8 cellular contexts compared by ENCODE assay signal in the genomic region with DNA sequence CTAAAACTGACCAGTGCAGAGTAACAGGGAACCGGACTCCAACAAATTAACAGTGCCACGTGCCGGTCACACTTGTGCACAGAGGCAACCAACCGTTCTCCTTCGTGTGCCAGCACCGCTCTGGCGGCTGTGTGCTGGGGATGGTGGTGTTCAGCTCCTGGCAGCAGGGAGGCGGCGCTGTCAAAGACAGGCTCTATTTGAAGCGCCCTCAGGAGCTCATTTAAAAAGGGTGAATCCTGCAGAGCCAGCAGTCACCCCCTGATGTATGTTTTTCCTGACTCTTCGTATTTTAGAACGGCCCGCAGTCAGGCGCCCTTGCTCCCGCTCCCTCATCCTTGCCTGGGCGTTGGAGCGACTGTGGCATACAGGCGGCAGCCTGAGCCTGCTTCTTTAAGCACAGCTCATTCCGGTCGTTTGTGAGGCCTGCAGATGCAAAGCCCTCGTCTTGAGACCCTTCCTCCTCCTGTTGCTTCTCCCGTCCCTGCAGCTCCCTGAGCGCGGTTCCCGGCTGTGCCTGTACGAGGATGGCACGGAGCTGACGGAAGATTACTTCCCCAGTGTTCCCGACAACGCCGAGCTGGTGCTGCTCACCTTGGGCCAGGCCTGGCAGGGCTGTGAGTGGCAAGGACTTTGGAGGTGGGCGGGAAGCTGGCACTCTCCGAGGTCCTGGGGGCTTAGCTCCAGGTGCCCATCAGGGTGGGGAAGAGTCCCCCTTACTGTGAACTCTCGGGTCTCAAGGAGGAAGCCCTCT. TPM values are rescaled to one million over a fixed set of nuclear protein-coding genes. Genes with fewer than 3 reads are reported as not detected.
A peak's percentile ranks its signal among the peaks of the same experiment; 100 is the strongest.
DNase-seq lines count a peak whose midpoint lies in the region; ATAC-seq and TF ChIP-seq lines count a peak whose summit lies in the region.

No MANE protein-coding gene starts in this region.

- H3K27ac ChIP-seq in BLaER1 (peak overlapping the region; percentile 83), HCT116 (ENCODE audit: low read depth, low read length) (no peak overlapping the region), neural progenitor cell (no peak overlapping the region), gastroesophageal sphincter (peak overlapping the region in 2 of 4 donors; percentile 83 to 85)

- H4K20me1 ChIP-seq in BLaER1 (peaks cover 60% of the 10 kb centered on the region), HCT116 (ENCODE audit: insufficient read depth) (no peaks in the 10 kb centered on the region), neural progenitor cell (ENCODE audit: low read depth) (peaks cover 17% of the 10 kb centered on the region)

- H3K4me3 Mint-ChIP-seq in neural progenitor cell: peak overlapping the region; percentile 96

- intact Hi-C loops in HCT116 (cut with micrococcal nuclease): loop anchor here (5.0 kb wide), 1 partner anchor 406 kb away; the partner anchor contains the start of gene ARHGEF16

- CTCF ChIA-PET in HCT116 (lab: Charles Lee): interaction anchor here (1.3 to 2.5 kb wide), 2 partner anchors 41 to 49 kb away, joined by 3 to 12 read pairs; partner anchors contain the start of gene C1orf174

- 41 to 58% methylated on average over 2 to 12 of the region's 34 CpGs for WGBS in gastroesophageal sphincter (ENCODE audit: low coverage in 1 of 2), 2 donors

- H3K79me2 ChIP-seq in HCT116 (ENCODE audit: insufficient read depth, low read length) (peaks cover 17% of the 10 kb centered on the region), neural progenitor cell (ENCODE audit: low read depth) (peaks cover 25% of the 10 kb centered on the region)

- H3K36me3 ChIP-seq in BLaER1 (peaks cover 16% of the 10 kb centered on the region), HCT116 (ENCODE audit: control insufficient read depth in 1 of 2, insufficient read depth in 2 of 2, low read length in 2 of 2) (no peaks in the 10 kb centered on the region; a peak in 1 of 4 replicates), neural progenitor cell (no peaks in the 10 kb centered on the region), gastroesophageal sphincter (peaks cover 0 to 15% of the 10 kb centered on the region in 2 donors)

- POLR2A ChIA-PET in HCT116 (lab: Charles Lee): interaction anchor here (1.5 kb wide), 1 partner anchor 42 kb away, joined by 4 read pairs; the partner anchor contains the start of gene C1orf174

- H3K27ac Mint-ChIP-seq in neural progenitor cell: no peak overlapping the region

- H3F3A ChIP-seq in neural progenitor cell (ENCODE audit: low read depth): peaks cover 7% of the 10 kb centered on the region

- no TSS peak for BruUV-seq in HCT116 (replicated peaks; lab: Mats Ljungman, UMichigan)

- H3K36me3 Mint-ChIP-seq in neural progenitor cell: peaks cover 2% of the 10 kb centered on the region

- H3K9me3 Mint-ChIP-seq in neural progenitor cell: no peaks in the 10 kb centered on the region

- DNase-seq in HCT116 (ENCODE audit: low read depth, low spot score): no peak
- DNase-seq in UCSD-AML1 (lab: John Stamatoyannopoulos, UW; ENCODE audit: unreplicated experiment): peak; percentile 39
- peak; percentile 48 for DNase-seq in fibroblast of gingiva (ENCODE audit: low read depth)
- DNase-seq in neural progenitor cell (ENCODE audit: low spot score): peak; percentile 48
- no peak for DNase-seq in NCI-H2227 (lab: John Stamatoyannopoulos, UW; ENCODE audit: unreplicated experiment)
- no peak for DNase-seq in stimulated activated CD4-positive, alpha-beta T cell treated with anti-CD3 and anti-CD28 coated beads, Interleukin-2, amount 100 ng/mL, for 48 hours

- H3K4me3 ChIP-seq in BLaER1 (peak overlapping the region; percentile 85), HCT116 (replicated peaks in 1 of 2; ENCODE audit: low read depth in 1 of 2, low read length in 2 of 2) (peak overlapping the region; percentile 70 to 93), neural progenitor cell (peak overlapping the region; percentile 75), gastroesophageal sphincter (peak overlapping the region in 1 of 2 donors; percentile 96)

- H3K4me2 ChIP-seq in BLaER1: peak overlapping the region; percentile 92
- peak overlapping the region; percentile 89 for H3K4me2 ChIP-seq in HCT116 (ENCODE audit: low read length)
- peak overlapping the region; percentile 85 for H3K4me2 ChIP-seq in neural progenitor cell

- H3K27me3 ChIP-seq in BLaER1 (no peaks in the 10 kb centered on the region), HCT116 (ENCODE audit: insufficient read depth, low read length) (no peaks in the 10 kb centered on the region), neural progenitor cell (peaks cover 19% of the 10 kb centered on the region), gastroesophageal sphincter (no peaks in the 10 kb centered on the region)

- peak overlapping the region; percentile 50; the same call in 1 of the 2 replicates for H3K9ac ChIP-seq in BLaER1
- H3K9ac ChIP-seq in HCT116 (ENCODE audit: low read length): peak overlapping the region; percentile 60
- H3K9ac ChIP-seq in neural progenitor cell: no peak overlapping the region

- TF ChIP-seq EP300 in gastroesophageal sphincter (IDR thresholded peaks at IDR 0.05): no peak

- 0 out of 2 replicates have a peak, but pooled peaks have one; percentile 29 for TF ChIP-seq RAD21 in HCT116 (IDR thresholded peaks at IDR 0.05; ENCODE audit: low read depth)

- peaks cover 32% of the 10 kb centered on the region for H3K4me1 ChIP-seq in BLaER1
- H3K4me1 ChIP-seq in HCT116 (ENCODE audit: control insufficient read depth in 1 of 2, insufficient read depth in 2 of 2, low read length in 2 of 2): peaks cover 9 to 19% of the 10 kb centered on the region in 2 experiments; a peak in 3 of 4 replicates
- peaks cover 15% of the 10 kb centered on the region for H3K4me1 ChIP-seq in neural progenitor cell
- peaks cover 0 to 34% (median 17%) of the 10 kb centered on the region in 3 donors for H3K4me1 ChIP-seq in gastroesophageal sphincter

- TF ChIP-seq POLR2A in HCT116 (IDR thresholded peaks at IDR 0.05; ENCODE audit: borderline replicate concordance, extremely low read depth, insufficient read depth, insufficient read length) (no peak), gastroesophageal sphincter (IDR thresholded peaks at IDR 0.05) (no peak)

- peaks cover 10% of the 10 kb centered on the region for H3K27me3 Mint-ChIP-seq in neural progenitor cell (ENCODE audit: insufficient read depth, low read depth)

- H2AFZ ChIP-seq in HCT116 (ENCODE audit: low read depth, low read length, poor library complexity, severe bottlenecking): no peak overlapping the region
- no peak overlapping the region for H2AFZ ChIP-seq in neural progenitor cell (replicated peaks)

- H3K9me3 ChIP-seq in BLaER1 (no peaks in the 10 kb centered on the region), HCT116 (ENCODE audit: control insufficient read depth in 1 of 2, insufficient read depth in 1 of 2, low read depth in 1 of 2, low read length in 2 of 2) (no peaks in the 10 kb centered on the region), neural progenitor cell (ENCODE audit: low read depth) (no peaks in the 10 kb centered on the region), gastroesophageal sphincter (no peaks in the 10 kb centered on the region)

- ATAC-seq in HCT116 (no peak), gastroesophageal sphincter (no peak)

- peak in 2 of 3 experiments; percentile 18 to 22; a peak in 2 of 6 replicates for TF ChIP-seq CTCF in HCT116 (IDR thresholded peaks at IDR 0.05 in 2 of 3, conservative IDR thresholded peaks at IDR 0.05 in 1 of 3; ENCODE audit: borderline replicate concordance in 1 of 3, insufficient read depth in 1 of 3, low read depth in 2 of 3, low read length in 2 of 3)
- no peak for TF ChIP-seq CTCF in neural progenitor cell (IDR thresholded peaks at IDR 0.05)
- no peak for TF ChIP-seq CTCF in gastroesophageal sphincter (IDR thresholded peaks at IDR 0.05)

- H3K4me1 Mint-ChIP-seq in neural progenitor cell: peaks cover 14% of the 10 kb centered on the region

- no peaks in the 10 kb centered on the region for H3K9me2 ChIP-seq in HCT116 (ENCODE audit: insufficient read depth)

- RAD21 ChIA-PET in HCT116 (lab: Charles Lee; ENCODE audit: low non-redundant PET in 1 of 2, low total read pairs in 2 of 2, uncharacterized antibody in 2 of 2, unreplicated experiment in 2 of 2): no interaction called here

TF ChIP-seq in HCT116, 20 proteins besides CTCF, POLR2A, EP300 and RAD21:
- TF ChIP-seq ZFX (IDR thresholded peaks at IDR 0.05) (no peak), EZH2 (IDR thresholded peaks at IDR 0.05) (no peak), SRF (IDR thresholded peaks at IDR 0.05; ENCODE audit: low read depth) (no peak)
- TF ChIP-seq, protein P1, sequence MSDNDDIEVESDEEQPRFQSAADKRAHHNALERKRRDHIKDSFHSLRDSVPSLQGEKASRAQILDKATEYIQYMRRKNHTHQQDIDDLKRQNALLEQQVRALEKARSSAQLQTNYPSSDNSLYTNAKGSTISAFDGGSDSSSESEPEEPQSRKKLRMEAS (IDR thresholded peaks at IDR 0.05): peak; percentile 66

RNA-seq across cellular contexts. Expression of gene DFFB, which starts 1.1 kb away (rescaled TPM):
- total RNA-seq in HCT116 (2021; ENCODE audit: unreplicated experiment) (9.0 TPM), neural progenitor cell (ENCODE audit: low replicate concordance) (4.8 and 9.0 TPM in 2 replicates), gastroesophageal sphincter (10 to 100 TPM in 1 of 4 donors, 1 to 10 TPM in 3; 1.9 to 14.6 (median 7.7) TPM)
- polyA plus RNA-seq in HCT116 (2012): 4.0 and 4.3 TPM in 2 replicates

RNA-seq across cellular contexts. Expression of gene CEP104, which starts 1.4 kb away (rescaled TPM):
- total RNA-seq in HCT116 (2021; ENCODE audit: unreplicated experiment) (44.1 TPM), neural progenitor cell (ENCODE audit: low replicate concordance) (12.9 and 13.2 TPM in 2 replicates), gastroesophageal sphincter (10 to 100 TPM; 29.3 to 78.2 (median 41.8) TPM)
- 18.4 TPM in 2 replicates for polyA plus RNA-seq in HCT116 (2012)

RNA-seq across cellular contexts. Expression of gene C1orf174, which starts 41.7 kb away (rescaled TPM):
- total RNA-seq in HCT116 (2021; ENCODE audit: unreplicated experiment) (33.7 TPM), neural progenitor cell (ENCODE audit: low replicate concordance) (31.3 and 36.5 TPM in 2 replicates), gastroesophageal sphincter (10 to 100 TPM; 16.4 to 35.3 (median 26.7) TPM)
- polyA plus RNA-seq in HCT116 (2012): 24.3 and 28.0 TPM in 2 replicates

Comparison
In these comparisons a context has a peak if more than half of its experiments do, and no peak if none do; other contexts are left out.
1. DNase-seq: peak in UCSD-AML1 (single experiment), fibroblast of gingiva (single experiment) and neural progenitor cell (single experiment); none in HCT116 (single experiment), NCI-H2227 (single experiment) and stimulated activated CD4-positive, alpha-beta T cell treated with anti-CD3 and anti-CD28 coated beads, Interleukin-2, amount 100 ng/mL, for 48 hours (0 of 2).
2. CTCF ChIP-seq: peak in HCT116 (2 of 3); none in neural progenitor cell (single experiment) and gastroesophageal sphincter (0 of 4).
3. Peak in every context shown above with its lines, with median percentiles within 50 percentile points of each other: H3K4me2 ChIP-seq.